In genomic region chr15:101694261-101694660, GRCh38 we compare ENCODE assay signal across 1 cellular context.
TF ChIP-seq lines count a peak whose summit lies in the region.

No MANE protein-coding gene starts in this region.

TF ChIP-seq in K562, 482 proteins besides CTCF, POLR2A, EP300 and RAD21:
- peak; percentile 12; the same call in 1 of the 2 replicates for TF ChIP-seq TFAP4 (CRISPR knock-in tag; IDR thresholded peaks at IDR 0.05; ENCODE audit: borderline replicate concordance)
- TF ChIP-seq RB1 (IDR thresholded peaks at IDR 0.05; ENCODE audit: low read depth): no peak
- no peak for TF ChIP-seq NR4A1 (CRISPR knock-in tag; IDR thresholded peaks at IDR 0.05)
- TF ChIP-seq NR4A1 (tag; IDR thresholded peaks at IDR 0.05): no peak
- TF ChIP-seq ARID3A (IDR thresholded peaks at IDR 0.05; ENCODE audit: borderline replicate concordance, low read depth, low read length): no peak
- TF ChIP-seq, protein P1, sequence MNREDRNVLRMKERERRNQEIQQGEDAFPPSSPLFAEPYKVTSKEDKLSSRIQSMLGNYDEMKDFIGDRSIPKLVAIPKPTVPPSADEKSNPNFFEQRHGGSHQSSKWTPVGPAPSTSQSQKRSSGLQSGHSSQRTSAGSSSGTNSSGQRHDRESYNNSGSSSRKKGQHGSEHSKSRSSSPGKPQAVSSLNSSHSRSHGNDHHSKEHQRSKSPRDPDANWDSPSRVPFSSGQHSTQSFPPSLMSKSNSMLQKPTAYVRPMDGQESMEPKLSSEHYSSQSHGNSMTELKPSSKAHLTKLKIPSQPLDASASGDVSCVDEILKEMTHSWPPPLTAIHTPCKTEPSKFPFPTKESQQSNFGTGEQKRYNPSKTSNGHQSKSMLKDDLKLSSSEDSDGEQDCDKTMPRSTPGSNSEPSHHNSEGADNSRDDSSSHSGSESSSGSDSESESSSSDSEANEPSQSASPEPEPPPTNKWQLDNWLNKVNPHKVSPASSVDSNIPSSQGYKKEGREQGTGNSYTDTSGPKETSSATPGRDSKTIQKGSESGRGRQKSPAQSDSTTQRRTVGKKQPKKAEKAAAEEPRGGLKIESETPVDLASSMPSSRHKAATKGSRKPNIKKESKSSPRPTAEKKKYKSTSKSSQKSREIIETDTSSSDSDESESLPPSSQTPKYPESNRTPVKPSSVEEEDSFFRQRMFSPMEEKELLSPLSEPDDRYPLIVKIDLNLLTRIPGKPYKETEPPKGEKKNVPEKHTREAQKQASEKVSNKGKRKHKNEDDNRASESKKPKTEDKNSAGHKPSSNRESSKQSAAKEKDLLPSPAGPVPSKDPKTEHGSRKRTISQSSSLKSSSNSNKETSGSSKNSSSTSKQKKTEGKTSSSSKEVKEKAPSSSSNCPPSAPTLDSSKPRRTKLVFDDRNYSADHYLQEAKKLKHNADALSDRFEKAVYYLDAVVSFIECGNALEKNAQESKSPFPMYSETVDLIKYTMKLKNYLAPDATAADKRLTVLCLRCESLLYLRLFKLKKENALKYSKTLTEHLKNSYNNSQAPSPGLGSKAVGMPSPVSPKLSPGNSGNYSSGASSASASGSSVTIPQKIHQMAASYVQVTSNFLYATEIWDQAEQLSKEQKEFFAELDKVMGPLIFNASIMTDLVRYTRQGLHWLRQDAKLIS (CRISPR knock-in tag; IDR thresholded peaks at IDR 0.05): no peak
- no peak for TF ChIP-seq DMBX1 (CRISPR knock-in tag; IDR thresholded peaks at IDR 0.05; ENCODE audit: borderline replicate concordance)
